Comparison of ENCODE assay signal across 1 cellular context in the genomic region with DNA sequence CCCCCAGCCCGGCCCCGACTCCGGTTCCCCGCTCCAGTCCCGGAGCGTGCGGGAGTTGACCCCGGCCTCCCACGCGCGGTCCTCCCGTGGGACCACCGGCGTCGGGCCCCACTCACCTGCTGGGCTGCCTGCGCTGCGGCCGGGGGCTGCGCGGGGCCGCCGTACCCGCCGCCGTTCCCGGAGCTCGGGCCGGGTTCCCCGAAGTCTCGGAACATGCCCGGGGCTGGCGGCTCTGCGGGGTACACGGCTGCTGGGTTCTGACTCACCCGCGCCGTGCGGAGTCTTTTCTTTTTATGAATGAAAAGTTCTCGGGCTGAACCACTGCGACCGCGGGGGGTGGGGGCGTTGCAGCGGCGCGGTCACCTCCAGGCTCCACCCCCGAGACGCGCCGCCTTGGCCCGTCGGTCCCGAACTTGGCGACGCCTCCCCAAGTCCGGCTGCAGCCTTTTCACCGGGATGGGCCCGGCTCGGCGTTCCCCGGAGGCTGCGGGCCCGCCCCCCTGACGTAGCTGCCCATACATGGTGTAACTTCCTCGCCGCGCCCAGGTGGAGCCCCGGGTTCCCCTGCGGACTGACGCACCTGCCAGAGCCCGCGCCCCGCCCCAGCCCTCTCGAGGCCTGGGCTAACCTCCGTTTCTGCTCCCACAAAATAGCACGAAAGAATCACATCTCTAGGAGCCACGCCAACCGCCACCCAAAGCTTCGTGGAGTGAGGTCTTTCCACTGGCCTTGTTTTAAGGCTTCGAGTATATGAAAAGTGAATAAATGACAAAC.
TF ChIP-seq lines count a peak whose summit lies in the region.

Gene FOSL1, minus strand, starts transcription at position 264 of the 774 bp plus-strand sequence. Its CDS starts 49 bp downstream, at position 215.

TF ChIP-seq in HepG2, 621 proteins besides CTCF, POLR2A, EP300 and RAD21 (continued from another document and continues in another):
- TF ChIP-seq, protein P1, sequence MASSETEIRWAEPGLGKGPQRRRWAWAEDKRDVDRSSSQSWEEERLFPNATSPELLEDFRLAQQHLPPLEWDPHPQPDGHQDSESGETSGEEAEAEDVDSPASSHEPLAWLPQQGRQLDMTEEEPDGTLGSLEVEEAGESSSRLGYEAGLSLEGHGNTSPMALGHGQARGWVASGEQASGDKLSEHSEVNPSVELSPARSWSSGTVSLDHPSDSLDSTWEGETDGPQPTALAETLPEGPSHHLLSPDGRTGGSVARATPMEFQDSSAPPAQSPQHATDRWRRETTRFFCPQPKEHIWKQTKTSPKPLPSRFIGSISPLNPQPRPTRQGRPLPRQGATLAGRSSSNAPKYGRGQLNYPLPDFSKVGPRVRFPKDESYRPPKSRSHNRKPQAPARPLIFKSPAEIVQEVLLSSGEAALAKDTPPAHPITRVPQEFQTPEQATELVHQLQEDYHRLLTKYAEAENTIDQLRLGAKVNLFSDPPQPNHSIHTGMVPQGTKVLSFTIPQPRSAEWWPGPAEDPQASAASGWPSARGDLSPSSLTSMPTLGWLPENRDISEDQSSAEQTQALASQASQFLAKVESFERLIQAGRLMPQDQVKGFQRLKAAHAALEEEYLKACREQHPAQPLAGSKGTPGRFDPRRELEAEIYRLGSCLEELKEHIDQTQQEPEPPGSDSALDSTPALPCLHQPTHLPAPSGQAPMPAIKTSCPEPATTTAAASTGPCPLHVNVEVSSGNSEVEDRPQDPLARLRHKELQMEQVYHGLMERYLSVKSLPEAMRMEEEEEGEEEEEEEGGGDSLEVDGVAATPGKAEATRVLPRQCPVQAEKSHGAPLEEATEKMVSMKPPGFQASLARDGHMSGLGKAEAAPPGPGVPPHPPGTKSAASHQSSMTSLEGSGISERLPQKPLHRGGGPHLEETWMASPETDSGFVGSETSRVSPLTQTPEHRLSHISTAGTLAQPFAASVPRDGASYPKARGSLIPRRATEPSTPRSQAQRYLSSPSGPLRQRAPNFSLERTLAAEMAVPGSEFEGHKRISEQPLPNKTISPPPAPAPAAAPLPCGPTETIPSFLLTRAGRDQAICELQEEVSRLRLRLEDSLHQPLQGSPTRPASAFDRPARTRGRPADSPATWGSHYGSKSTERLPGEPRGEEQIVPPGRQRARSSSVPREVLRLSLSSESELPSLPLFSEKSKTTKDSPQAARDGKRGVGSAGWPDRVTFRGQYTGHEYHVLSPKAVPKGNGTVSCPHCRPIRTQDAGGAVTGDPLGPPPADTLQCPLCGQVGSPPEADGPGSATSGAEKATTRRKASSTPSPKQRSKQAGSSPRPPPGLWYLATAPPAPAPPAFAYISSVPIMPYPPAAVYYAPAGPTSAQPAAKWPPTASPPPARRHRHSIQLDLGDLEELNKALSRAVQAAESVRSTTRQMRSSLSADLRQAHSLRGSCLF (CRISPR knock-in tag; IDR thresholded peaks at IDR 0.05; ENCODE audit: borderline replicate concordance) = no peak
- peak; percentile 65 for TF ChIP-seq POLR2AphosphoS5 (IDR thresholded peaks at IDR 0.05; ENCODE audit: low read depth, low read length)
- TF ChIP-seq, protein P2, sequence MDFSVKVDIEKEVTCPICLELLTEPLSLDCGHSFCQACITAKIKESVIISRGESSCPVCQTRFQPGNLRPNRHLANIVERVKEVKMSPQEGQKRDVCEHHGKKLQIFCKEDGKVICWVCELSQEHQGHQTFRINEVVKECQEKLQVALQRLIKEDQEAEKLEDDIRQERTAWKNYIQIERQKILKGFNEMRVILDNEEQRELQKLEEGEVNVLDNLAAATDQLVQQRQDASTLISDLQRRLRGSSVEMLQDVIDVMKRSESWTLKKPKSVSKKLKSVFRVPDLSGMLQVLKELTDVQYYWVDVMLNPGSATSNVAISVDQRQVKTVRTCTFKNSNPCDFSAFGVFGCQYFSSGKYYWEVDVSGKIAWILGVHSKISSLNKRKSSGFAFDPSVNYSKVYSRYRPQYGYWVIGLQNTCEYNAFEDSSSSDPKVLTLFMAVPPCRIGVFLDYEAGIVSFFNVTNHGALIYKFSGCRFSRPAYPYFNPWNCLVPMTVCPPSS (IDR thresholded peaks at IDR 0.05) = no peak
- no peak for TF ChIP-seq ZNF768 (CRISPR knock-in tag; IDR thresholded peaks at IDR 0.05)
- TF ChIP-seq ZNF431 (CRISPR knock-in tag; IDR thresholded peaks at IDR 0.05; ENCODE audit: borderline replicate concordance, low read depth) = no peak
- 0 out of 2 replicates have a peak, but pooled peaks have one; percentile 7 for TF ChIP-seq STAG1 (CRISPR knock-in tag; IDR thresholded peaks at IDR 0.05)
- TF ChIP-seq GATAD1 (CRISPR knock-in tag; IDR thresholded peaks at IDR 0.05) = no peak
- peak; percentile 46; the same call in 1 of the 2 replicates for TF ChIP-seq ZNF121 (CRISPR knock-in tag; IDR thresholded peaks at IDR 0.05)
- TF ChIP-seq SP4 (CRISPR knock-in tag; IDR thresholded peaks at IDR 0.05) = peak; percentile 88
- TF ChIP-seq ZNF17 (CRISPR knock-in tag; IDR thresholded peaks at IDR 0.05) = no peak
- TF ChIP-seq, protein P3, sequence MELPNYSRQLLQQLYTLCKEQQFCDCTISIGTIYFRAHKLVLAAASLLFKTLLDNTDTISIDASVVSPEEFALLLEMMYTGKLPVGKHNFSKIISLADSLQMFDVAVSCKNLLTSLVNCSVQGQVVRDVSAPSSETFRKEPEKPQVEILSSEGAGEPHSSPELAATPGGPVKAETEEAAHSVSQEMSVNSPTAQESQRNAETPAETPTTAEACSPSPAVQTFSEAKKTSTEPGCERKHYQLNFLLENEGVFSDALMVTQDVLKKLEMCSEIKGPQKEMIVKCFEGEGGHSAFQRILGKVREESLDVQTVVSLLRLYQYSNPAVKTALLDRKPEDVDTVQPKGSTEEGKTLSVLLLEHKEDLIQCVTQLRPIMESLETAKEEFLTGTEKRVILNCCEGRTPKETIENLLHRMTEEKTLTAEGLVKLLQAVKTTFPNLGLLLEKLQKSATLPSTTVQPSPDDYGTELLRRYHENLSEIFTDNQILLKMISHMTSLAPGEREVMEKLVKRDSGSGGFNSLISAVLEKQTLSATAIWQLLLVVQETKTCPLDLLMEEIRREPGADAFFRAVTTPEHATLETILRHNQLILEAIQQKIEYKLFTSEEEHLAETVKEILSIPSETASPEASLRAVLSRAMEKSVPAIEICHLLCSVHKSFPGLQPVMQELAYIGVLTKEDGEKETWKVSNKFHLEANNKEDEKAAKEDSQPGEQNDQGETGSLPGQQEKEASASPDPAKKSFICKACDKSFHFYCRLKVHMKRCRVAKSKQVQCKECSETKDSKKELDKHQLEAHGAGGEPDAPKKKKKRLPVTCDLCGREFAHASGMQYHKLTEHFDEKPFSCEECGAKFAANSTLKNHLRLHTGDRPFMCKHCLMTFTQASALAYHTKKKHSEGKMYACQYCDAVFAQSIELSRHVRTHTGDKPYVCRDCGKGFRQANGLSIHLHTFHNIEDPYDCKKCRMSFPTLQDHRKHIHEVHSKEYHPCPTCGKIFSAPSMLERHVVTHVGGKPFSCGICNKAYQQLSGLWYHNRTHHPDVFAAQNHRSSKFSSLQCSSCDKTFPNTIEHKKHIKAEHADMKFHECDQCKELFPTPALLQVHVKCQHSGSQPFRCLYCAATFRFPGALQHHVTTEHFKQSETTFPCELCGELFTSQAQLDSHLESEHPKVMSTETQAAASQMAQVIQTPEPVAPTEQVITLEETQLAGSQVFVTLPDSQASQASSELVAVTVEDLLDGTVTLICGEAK (IDR thresholded peaks at IDR 0.05) = no peak
- TF ChIP-seq, protein P3 (CRISPR knock-in tag; IDR thresholded peaks at IDR 0.05) = 0 out of 2 replicates have a peak, but pooled peaks have one; percentile 44
- TF ChIP-seq ZNF331 (CRISPR knock-in tag; IDR thresholded peaks at IDR 0.05) = no peak
- no peak for TF ChIP-seq ZNF430 (CRISPR knock-in tag; IDR thresholded peaks at IDR 0.05)
- no peak for TF ChIP-seq KDM3A (CRISPR knock-in tag; IDR thresholded peaks at IDR 0.05; ENCODE audit: low read depth)
- TF ChIP-seq, protein P4, sequence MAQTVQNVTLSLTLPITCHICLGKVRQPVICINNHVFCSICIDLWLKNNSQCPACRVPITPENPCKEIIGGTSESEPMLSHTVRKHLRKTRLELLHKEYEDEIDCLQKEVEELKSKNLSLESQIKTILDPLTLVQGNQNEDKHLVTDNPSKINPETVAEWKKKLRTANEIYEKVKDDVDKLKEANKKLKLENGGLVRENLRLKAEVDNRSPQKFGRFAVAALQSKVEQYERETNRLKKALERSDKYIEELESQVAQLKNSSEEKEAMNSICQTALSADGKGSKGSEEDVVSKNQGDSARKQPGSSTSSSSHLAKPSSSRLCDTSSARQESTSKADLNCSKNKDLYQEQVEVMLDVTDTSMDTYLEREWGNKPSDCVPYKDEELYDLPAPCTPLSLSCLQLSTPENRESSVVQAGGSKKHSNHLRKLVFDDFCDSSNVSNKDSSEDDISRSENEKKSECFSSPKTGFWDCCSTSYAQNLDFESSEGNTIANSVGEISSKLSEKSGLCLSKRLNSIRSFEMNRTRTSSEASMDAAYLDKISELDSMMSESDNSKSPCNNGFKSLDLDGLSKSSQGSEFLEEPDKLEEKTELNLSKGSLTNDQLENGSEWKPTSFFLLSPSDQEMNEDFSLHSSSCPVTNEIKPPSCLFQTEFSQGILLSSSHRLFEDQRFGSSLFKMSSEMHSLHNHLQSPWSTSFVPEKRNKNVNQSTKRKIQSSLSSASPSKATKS (CRISPR knock-in tag; IDR thresholded peaks at IDR 0.05) = no peak
- TF ChIP-seq, protein P5, sequence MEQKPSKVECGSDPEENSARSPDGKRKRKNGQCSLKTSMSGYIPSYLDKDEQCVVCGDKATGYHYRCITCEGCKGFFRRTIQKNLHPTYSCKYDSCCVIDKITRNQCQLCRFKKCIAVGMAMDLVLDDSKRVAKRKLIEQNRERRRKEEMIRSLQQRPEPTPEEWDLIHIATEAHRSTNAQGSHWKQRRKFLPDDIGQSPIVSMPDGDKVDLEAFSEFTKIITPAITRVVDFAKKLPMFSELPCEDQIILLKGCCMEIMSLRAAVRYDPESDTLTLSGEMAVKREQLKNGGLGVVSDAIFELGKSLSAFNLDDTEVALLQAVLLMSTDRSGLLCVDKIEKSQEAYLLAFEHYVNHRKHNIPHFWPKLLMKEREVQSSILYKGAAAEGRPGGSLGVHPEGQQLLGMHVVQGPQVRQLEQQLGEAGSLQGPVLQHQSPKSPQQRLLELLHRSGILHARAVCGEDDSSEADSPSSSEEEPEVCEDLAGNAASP (CRISPR knock-in tag; IDR thresholded peaks at IDR 0.05; ENCODE audit: borderline replicate concordance) = peak; percentile 60
- TF ChIP-seq, protein P6, sequence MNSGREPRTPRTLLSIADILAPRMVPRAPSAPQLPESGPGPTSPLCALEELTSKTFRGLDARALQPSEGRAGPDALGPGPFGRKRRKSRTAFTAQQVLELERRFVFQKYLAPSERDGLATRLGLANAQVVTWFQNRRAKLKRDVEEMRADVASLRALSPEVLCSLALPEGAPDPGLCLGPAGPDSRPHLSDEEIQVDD (CRISPR knock-in tag; IDR thresholded peaks at IDR 0.05; ENCODE audit: borderline replicate concordance) = no peak
- no peak for TF ChIP-seq ZNF589 (CRISPR knock-in tag; conservative IDR thresholded peaks at IDR 0.05)
- no peak for TF ChIP-seq NCOA1 (CRISPR knock-in tag; IDR thresholded peaks at IDR 0.05)
- no peak for TF ChIP-seq GFI1 (CRISPR knock-in tag; IDR thresholded peaks at IDR 0.05; ENCODE audit: borderline replicate concordance)
- TF ChIP-seq CBFB (CRISPR knock-in tag; IDR thresholded peaks at IDR 0.05) = peak; percentile 50; the same call in 1 of the 2 replicates
- TF ChIP-seq TCF12 (IDR thresholded peaks at IDR 0.05) = no peak
- TF ChIP-seq TCF12 (CRISPR knock-in tag; IDR thresholded peaks at IDR 0.05) = no peak
- TF ChIP-seq DPF2 (CRISPR knock-in tag; IDR thresholded peaks at IDR 0.05; ENCODE audit: borderline replicate concordance, low read depth) = no peak
- no peak for TF ChIP-seq BCL3 (CRISPR knock-in tag; IDR thresholded peaks at IDR 0.05)
- no peak for TF ChIP-seq ZNF670 (CRISPR knock-in tag; IDR thresholded peaks at IDR 0.05; ENCODE audit: borderline replicate concordance)
- TF ChIP-seq FOXP4 (CRISPR knock-in tag; IDR thresholded peaks at IDR 0.05) = no peak
